In genomic region chrX:6026484-6026883, GRCh38 we compare ENCODE assay signal across 22 cellular contexts.
"Had no signal": no experiment of that assay in that cellular context is flagged by ENCODE, and none has a peak within 500 bp of the region (broad histone marks: within the 10 kb centered on the region; RNA-seq: fewer than 3 reads in every experiment).

No MANE protein-coding gene starts in this region.

- H3K27me3 Mint-ChIP-seq: activated CD4-positive, alpha-beta memory T cell treated with anti-CD3 and anti-CD28 coated beads for 36 hours; activated CD4-positive, alpha-beta T cell treated with anti-CD3 and anti-CD28 coated beads for 36 hours; activated naive CD8-positive, alpha-beta T cell treated with anti-CD3 and anti-CD28 coated beads, Interleukin-2, amount 10 ng/mL, durations not matched to agents 7 days and 5 days; activated T-helper 17 cell treated with anti-CD3 and anti-CD28 coated beads, Interleukin-2, amount 50 U/mL, for 72 hours; memory B cell; progenitor cell of endocrine pancreas had no signal

- H3K27me3 ChIP-seq: body of pancreas, hepatocyte, thyroid gland had no signal

- H3K36me3 ChIP-seq: left ventricle myocardium inferior, thyroid gland had no signal

- H3K4me1 Mint-ChIP-seq: activated naive CD8-positive, alpha-beta T cell treated with anti-CD3 and anti-CD28 coated beads, Interleukin-2, amount 10 ng/mL, durations not matched to agents 7 days and 5 days; activated T-helper 17 cell treated with anti-CD3 and anti-CD28 coated beads, Interleukin-2, amount 50 U/mL, for 72 hours; naive B cell had no signal

- H3K27ac ChIP-seq: body of pancreas, dorsolateral prefrontal cortex, epithelial cell of prostate, hepatocyte, left ventricle myocardium inferior, thyroid gland had no signal

- H3K79me2 ChIP-seq: hepatocyte had no signal

- ATAC-seq: activated CD4-positive, alpha-beta T cell treated with anti-CD3 and anti-CD28 coated beads for 36 hours; activated T-helper 17 cell treated with anti-CD3 and anti-CD28 coated beads, Interleukin-2, amount 50 U/mL, for 72 hours; body of pancreas; mucosa of descending colon; right cardiac atrium had no signal

- H3K9me3 Mint-ChIP-seq: activated CD4-positive, alpha-beta memory T cell treated with anti-CD3 and anti-CD28 coated beads for 36 hours; activated naive CD8-positive, alpha-beta T cell treated with anti-CD3 and anti-CD28 coated beads, Interleukin-2, amount 10 ng/mL, durations not matched to agents 7 days and 5 days; activated T-helper 17 cell treated with anti-CD3 and anti-CD28 coated beads, Interleukin-2, amount 50 U/mL, for 72 hours; memory B cell; T-helper 2 cell treated with Interferon-gamma antibody and Interleukin-4, amounts not matched to agents 5 μg/mL and 100 μg/mL, for 36 hours had no signal

- H3K4me1 ChIP-seq: body of pancreas, left ventricle myocardium inferior, thyroid gland had no signal

- H3K4me3 Mint-ChIP-seq: activated CD4-positive, alpha-beta memory T cell treated with anti-CD3 and anti-CD28 coated beads for 36 hours; activated CD4-positive, alpha-beta T cell treated with anti-CD3 and anti-CD28 coated beads for 36 hours; activated naive CD8-positive, alpha-beta T cell treated with anti-CD3 and anti-CD28 coated beads, Interleukin-2, amount 10 ng/mL, durations not matched to agents 7 days and 5 days; activated T-helper 17 cell treated with anti-CD3 and anti-CD28 coated beads, Interleukin-2, amount 50 U/mL, for 72 hours; memory B cell; naive B cell; T-helper 2 cell treated with Interferon-gamma antibody and Interleukin-4, amounts not matched to agents 5 μg/mL and 100 μg/mL, for 36 hours had no signal

- H3K4me2 ChIP-seq: hepatocyte had no signal

- H3K9me3 ChIP-seq: body of pancreas, left ventricle myocardium inferior, mucosa of descending colon, thyroid gland had no signal

- H3K36me3 Mint-ChIP-seq: activated CD4-positive, alpha-beta memory T cell treated with anti-CD3 and anti-CD28 coated beads for 36 hours; activated naive CD8-positive, alpha-beta T cell treated with anti-CD3 and anti-CD28 coated beads, Interleukin-2, amount 10 ng/mL, durations not matched to agents 7 days and 5 days; memory B cell; naive B cell had no signal

- FAIRE-seq: TTC549 had no signal

- H3K4me3 ChIP-seq: body of pancreas, hepatocyte, left ventricle myocardium inferior, mucosa of descending colon, thyroid gland had no signal

- H2AFZ ChIP-seq: hepatocyte had no signal

- DNase-seq: activated CD4-positive, alpha-beta memory T cell treated with anti-CD3 and anti-CD28 coated beads for 36 hours; activated CD4-positive, alpha-beta T cell treated with anti-CD3 and anti-CD28 coated beads for 36 hours; activated naive CD4-positive, alpha-beta T cell treated with Interleukin-2 at 50 U/mL for 16 hours; activated naive CD8-positive, alpha-beta T cell treated with anti-CD3 and anti-CD28 coated beads, Interleukin-2, amount 10 ng/mL, durations not matched to agents 7 days and 5 days; activated T-cell treated with anti-CD3 and anti-CD28 coated beads, Interleukin-2, amount 50 U/mL, for 1 hour; body of pancreas; dorsolateral prefrontal cortex; foreskin fibroblast; left ventricle myocardium inferior; mucosa of descending colon; naive B cell; right cardiac atrium; stimulated activated CD4-positive, alpha-beta T cell treated with anti-CD3 and anti-CD28 coated beads, Interleukin-2, amount 100 ng/mL, for 24 hours; stimulated activated naive CD4-positive, alpha-beta T cell treated with Interleukin-2 at 50 U/mL for 16 hours; thyroid gland had no signal

- H3K27ac Mint-ChIP-seq: activated CD4-positive, alpha-beta memory T cell treated with anti-CD3 and anti-CD28 coated beads for 36 hours; activated CD4-positive, alpha-beta T cell treated with anti-CD3 and anti-CD28 coated beads for 36 hours; activated naive CD8-positive, alpha-beta T cell treated with anti-CD3 and anti-CD28 coated beads, Interleukin-2, amount 10 ng/mL, durations not matched to agents 7 days and 5 days; activated T-helper 17 cell treated with anti-CD3 and anti-CD28 coated beads, Interleukin-2, amount 50 U/mL, for 72 hours; memory B cell; naive B cell; progenitor cell of endocrine pancreas; T-helper 2 cell treated with Interferon-gamma antibody and Interleukin-4, amounts not matched to agents 5 μg/mL and 100 μg/mL, for 36 hours had no signal
